ENCODE assay signal across 13 cellular contexts in genomic region chr1:48790397-48790796, GRCh38. TPM values are rescaled to one million over a fixed set of nuclear protein-coding genes. Genes with fewer than 3 reads are reported as not detected.
DNase-seq lines count a peak whose midpoint lies in the region; ATAC-seq and TF ChIP-seq lines count a peak whose summit lies in the region.
"Had no signal": no experiment of that assay in that cellular context is flagged by ENCODE, and none has a peak within 500 bp of the region (broad histone marks: within the 10 kb centered on the region; RNA-seq: fewer than 3 reads in every experiment).

No MANE protein-coding gene starts in this region.

- H2AFZ ChIP-seq in OCI-LY3 (ENCODE audit: low read depth, low read length) = no peak overlapping the region

- H3K4me1 Mint-ChIP-seq in activated naive CD4-positive, alpha-beta T cell treated with anti-CD3 and anti-CD28 coated beads for 36 hours (ENCODE audit: low read depth) = peaks cover 17% of the 10 kb centered on the region

- H3K9ac ChIP-seq in OCI-LY3 (ENCODE audit: low read length) = peak overlapping the region; percentile 75

- peaks cover 3 to 5% of the 10 kb centered on the region in 2 donors for H3K9me3 Mint-ChIP-seq in activated naive CD4-positive, alpha-beta T cell treated with anti-CD3 and anti-CD28 coated beads, Interleukin-2, amount 50 U/mL, for 72 hours
- no peaks in the 10 kb centered on the region for H3K9me3 Mint-ChIP-seq in activated naive CD4-positive, alpha-beta T cell treated with anti-CD3 and anti-CD28 coated beads for 36 hours

- TF ChIP-seq POLR2A in transverse colon (IDR thresholded peaks at IDR 0.05) = no peak

- no peak overlapping the region for H3K4me3 Mint-ChIP-seq in activated naive CD4-positive, alpha-beta T cell treated with anti-CD3 and anti-CD28 coated beads for 36 hours

- in situ Hi-C loops in transverse colon (cut with MboI; ENCODE audit: low pct_ligation_motif_present in 1 of 4, low pct_unique_long_range_greater_than_20kb in 1 of 4, low sequenced_read_pairs in 3 of 4) = no loop called here

- H3K4me3 ChIP-seq in OCI-LY3 (ENCODE audit: low read length) = peak overlapping the region; percentile 54
- no peak overlapping the region for H3K4me3 ChIP-seq in transverse colon
- H3K4me3 ChIP-seq in upper lobe of right lung = no peak overlapping the region
- H3K4me3 ChIP-seq: MG63, ovary, stomach had no signal

- H3K27ac ChIP-seq in OCI-LY3 (ENCODE audit: low read length) (peak overlapping the region; percentile 99), transverse colon (peak overlapping the region; percentile 7 to 75 (median 47)), upper lobe of right lung (no peak overlapping the region)
- H3K27ac ChIP-seq: ovary had no signal

- intact Hi-C loops in activated naive CD4-positive, alpha-beta T cell treated with anti-CD3 and anti-CD28 coated beads for 36 hours (cut with micrococcal nuclease) = loop anchor here (2.0 kb wide), 1 partner anchor 14 kb away; the partner anchor contains the start of gene BEND5
- intact Hi-C loops in transverse colon (cut with DNase I; ENCODE audit: low total_unique reads) (no loop called here), upper lobe of right lung (cut with DNase I) (no loop called here), sciatic nerve (cut with DNase I) (no loop called here)

- TF ChIP-seq EP300 in transverse colon (IDR thresholded peaks at IDR 0.05; ENCODE audit: low read depth) = no peak

- no peaks in the 10 kb centered on the region for H4K20me1 ChIP-seq in OCI-LY3 (ENCODE audit: insufficient read depth, low read length)

- H3K4me2 ChIP-seq in OCI-LY3 (ENCODE audit: low read length) = peak overlapping the region; percentile 80

- no peaks in the 10 kb centered on the region for H3K36me3 ChIP-seq in OCI-LY3 (replicated peaks; ENCODE audit: low read depth, low read length)
- no peaks in the 10 kb centered on the region for H3K36me3 ChIP-seq in transverse colon
- H3K36me3 ChIP-seq in upper lobe of right lung = no peaks in the 10 kb centered on the region
- H3K36me3 ChIP-seq: MG63, ovary, stomach had no signal

- peak; percentile 79 to 83 for ATAC-seq in activated naive CD4-positive, alpha-beta T cell treated with anti-CD3 and anti-CD28 coated beads, Interleukin-2, amount 50 U/mL, for 72 hours
- peak; percentile 46 for ATAC-seq in HG02970 (IDR thresholded peaks at IDR 0.05; ENCODE audit: low FRiP score, unreplicated experiment)
- ATAC-seq in upper lobe of right lung = no peak
- ATAC-seq in sciatic nerve = no peak
- ATAC-seq in HG03439 (IDR thresholded peaks at IDR 0.05; ENCODE audit: unreplicated experiment) = no peak

- peaks cover 11% of the 10 kb centered on the region for H3K27me3 Mint-ChIP-seq in activated naive CD4-positive, alpha-beta T cell treated with anti-CD3 and anti-CD28 coated beads for 36 hours (ENCODE audit: low read depth)

- no peak for TF ChIP-seq CTCF in OCI-LY3 (IDR thresholded peaks at IDR 0.05; ENCODE audit: low read depth, low read length)
- no peak for TF ChIP-seq CTCF in transverse colon (IDR thresholded peaks at IDR 0.05)
- TF ChIP-seq CTCF in upper lobe of right lung (IDR thresholded peaks at IDR 0.05) = no peak

- H3K27me3 ChIP-seq in OCI-LY3 (ENCODE audit: low read depth, low read length) = no peaks in the 10 kb centered on the region
- H3K27me3 ChIP-seq in transverse colon = no peaks in the 10 kb centered on the region
- H3K27me3 ChIP-seq in upper lobe of right lung = no peaks in the 10 kb centered on the region
- H3K27me3 ChIP-seq: MG63, ovary, stomach had no signal

- CTCF ChIA-PET in activated naive CD4-positive, alpha-beta T cell treated with anti-CD3 and anti-CD28 coated beads for 36 hours (lab: Charles Lee) = no interaction called here

- H3K9me3 ChIP-seq in OCI-LY3 (ENCODE audit: insufficient read depth, low read length) (no peaks in the 10 kb centered on the region), transverse colon (no peaks in the 10 kb centered on the region), upper lobe of right lung (no peaks in the 10 kb centered on the region)
- H3K9me3 ChIP-seq: MG63, ovary, stomach had no signal

- no peaks in the 10 kb centered on the region for H3K79me2 ChIP-seq in OCI-LY3 (ENCODE audit: low read length)

- H3K36me3 Mint-ChIP-seq in activated naive CD4-positive, alpha-beta T cell treated with anti-CD3 and anti-CD28 coated beads, Interleukin-2, amount 50 U/mL, for 72 hours = peaks cover 0 to 6% of the 10 kb centered on the region in 2 donors
- no peaks in the 10 kb centered on the region for H3K36me3 Mint-ChIP-seq in activated naive CD4-positive, alpha-beta T cell treated with anti-CD3 and anti-CD28 coated beads for 36 hours (ENCODE audit: low read depth)

- peaks cover 97% of the 10 kb centered on the region for H3K4me1 ChIP-seq in OCI-LY3 (ENCODE audit: low read length)
- peaks cover 0 to 3% (median 2%) of the 10 kb centered on the region in 4 donors for H3K4me1 ChIP-seq in transverse colon
- no peaks in the 10 kb centered on the region for H3K4me1 ChIP-seq in upper lobe of right lung

- peak overlapping the region in 1 of 2 donors; percentile 86 for H3K27ac Mint-ChIP-seq in activated naive CD4-positive, alpha-beta T cell treated with anti-CD3 and anti-CD28 coated beads, Interleukin-2, amount 50 U/mL, for 72 hours
- H3K27ac Mint-ChIP-seq in activated naive CD4-positive, alpha-beta T cell treated with anti-CD3 and anti-CD28 coated beads for 36 hours = no peak overlapping the region

- no peak for DNase-seq in activated naive CD4-positive, alpha-beta T cell treated with anti-CD3 and anti-CD28 coated beads, Interleukin-2, amount 50 U/mL, for 72 hours (ENCODE audit: low spot score in 2 of 2)
- DNase-seq in activated naive CD4-positive, alpha-beta T cell treated with anti-CD3 and anti-CD28 coated beads for 36 hours = no peak
- DNase-seq in transverse colon = no peak
- no peak for DNase-seq in upper lobe of right lung
- DNase-seq in sciatic nerve (ENCODE audit: low spot score) = no peak
- DNase-seq: head of caudate nucleus, NCI-H526 treated with DMSO at 0.1 percent for 48 hours, ovary, stomach had no signal

RNA-seq across cellular contexts. Expression of gene BEND5, which starts 13.7 kb away (rescaled TPM):
- total RNA-seq in activated naive CD4-positive, alpha-beta T cell treated with anti-CD3 and anti-CD28 coated beads, Interleukin-2, amount 50 U/mL, for 72 hours = 10 to 100 TPM in 1 of 2 donors, under 1 TPM in 1; 0.73 to 51.0 TPM
- total RNA-seq in activated naive CD4-positive, alpha-beta T cell treated with anti-CD3 and anti-CD28 coated beads for 36 hours = 1 to 10 TPM; 1.0 to 1.8 TPM
- total RNA-seq in transverse colon (1 to 10 TPM in 2 of 4 donors, not detected in 2; 1.5 to 1.9 TPM), upper lobe of right lung (3.4 TPM), sciatic nerve (5.7 TPM)

Comparison
In these comparisons a context has a peak if more than half of its experiments do, and no peak if none do; other contexts are left out.
1. ATAC-seq: peak in activated naive CD4-positive, alpha-beta T cell treated with anti-CD3 and anti-CD28 coated beads, Interleukin-2, amount 50 U/mL, for 72 hours (2 of 2) and HG02970 (single experiment); none in upper lobe of right lung (single experiment), sciatic nerve (single experiment) and HG03439 (single experiment).